Comparison of ENCODE assay signal across 39 cellular contexts in the genomic region with DNA sequence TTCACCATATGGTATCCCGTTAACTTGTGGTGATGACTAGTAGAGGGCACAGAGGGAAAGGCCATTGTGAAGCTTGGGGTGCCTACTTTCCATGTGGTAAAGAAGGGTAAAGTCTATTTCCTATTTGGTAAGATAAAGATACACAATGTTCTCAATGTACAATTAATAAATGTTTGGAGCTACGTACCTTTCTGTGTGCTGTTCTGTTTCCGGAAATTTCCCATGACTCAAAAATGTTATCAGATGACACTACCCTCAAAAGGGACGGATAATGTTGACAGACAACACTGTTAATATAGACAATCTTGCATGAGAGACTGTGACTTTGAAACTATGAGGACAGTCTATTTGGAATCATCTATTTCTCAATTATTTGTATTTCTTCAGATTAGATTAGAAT. TPM values are rescaled to one million over a fixed set of nuclear protein-coding genes. Genes with fewer than 3 reads are reported as not detected.
"Had no signal": no experiment of that assay in that cellular context is flagged by ENCODE, and none has a peak within 500 bp of the region (broad histone marks: within the 10 kb centered on the region; RNA-seq: fewer than 3 reads in every experiment).

No MANE protein-coding gene starts in this region.

- DNase-seq: Karpas-422, Kasumi-1, MG63, MM.1S, MV-4-11, NCI-H1048, NCI-H1092, NCI-H1092 treated with DMSO at 0.1 percent for 48 hours, NCI-H1105, NCI-H1105 treated with DMSO at 0.1 percent for 48 hours, NCI-H1417, NCI-H1417 treated with DMSO at 0.1 percent for 48 hours, NCI-H1436, NCI-H1436 treated with DMSO at 0.1 percent for 48 hours, NCI-H146, NCI-H1694, NCI-H1694 treated with DMSO at 0.1 percent for 48 hours, NCI-H187, NCI-H187 treated with DMSO at 0.1 percent for 48 hours, NCI-H1930, NCI-H2029, NCI-H2029 treated with DMSO at 0.1 percent for 48 hours, NCI-H2081, NCI-H2081 treated with DMSO at 0.1 percent for 48 hours, NCI-H2107, NCI-H2171, NCI-H2171 treated with DMSO at 0.1 percent for 48 hours, NCI-H2227 treated with DMSO at 0.1 percent for 48 hours, NCI-H226, NCI-H345, NCI-H446, NCI-H446 treated with DMSO at 0.1 percent for 48 hours, NCI-H510A, NCI-H510A treated with DMSO at 0.1 percent for 48 hours, NCI-H524 had no signal

- H3K4me3 ChIP-seq: MG63 had no signal

- H3K36me3 ChIP-seq: MG63 had no signal

- H3K27me3 ChIP-seq: MG63 had no signal

RNA-seq across cellular contexts. Expression of gene SULT1C3, which starts 4.2 kb away (rescaled TPM):
- total RNA-seq: LHCN-M2, M059J, MCF 10A, NCI-H460 had no signal

RNA-seq across cellular contexts. Expression of gene SULT1C2, which starts 53.1 kb away (rescaled TPM):
- total RNA-seq: MCF 10A, NCI-H460 had no signal
